In genomic region chr2:26526105-26526504, GRCh38 we compare ENCODE assay signal across 26 cellular contexts. TPM values are rescaled to one million over a fixed set of nuclear protein-coding genes. Genes with fewer than 3 reads are reported as not detected.
"Had no signal": no experiment of that assay in that cellular context is flagged by ENCODE, and none has a peak within 500 bp of the region (broad histone marks: within the 10 kb centered on the region; RNA-seq: fewer than 3 reads in every experiment).

No MANE protein-coding gene starts in this region.

- ATAC-seq: effector memory CD8-positive, alpha-beta T cell; gastrocnemius medialis; heart right ventricle; left cardiac atrium; left lung; lower lobe of right lung; mucosa of descending colon had no signal

- H3K4me1 ChIP-seq: colonic mucosa, esophagus squamous epithelium, gastrocnemius medialis, heart right ventricle, left lung, lower lobe of right lung had no signal

- FAIRE-seq: endometrium, islet of Langerhans had no signal

- DNase-seq: colonic mucosa; cortex of kidney; effector CD8-positive, alpha-beta T cell; effector memory CD8-positive, alpha-beta T cell; endodermal cell; erythroblast; esophagus squamous epithelium; foreskin fibroblast; foreskin melanocyte; glutamatergic neuron; head of caudate nucleus; heart right ventricle; hippocampal formation; left cardiac atrium; left lung; lower lobe of right lung; mesenchymal stem cell; mucosa of descending colon; naive B cell had no signal

- H3K27me3 ChIP-seq: colonic mucosa, gastrocnemius medialis had no signal

- H3K4me3 ChIP-seq: colonic mucosa, esophagus squamous epithelium, gastrocnemius medialis, heart right ventricle, left lung, lower lobe of right lung, mucosa of descending colon had no signal

- H3K9me3 ChIP-seq: colonic mucosa, esophagus squamous epithelium, gastrocnemius medialis, heart right ventricle, left lung, lower lobe of right lung, mucosa of descending colon had no signal

- H3K27ac ChIP-seq: colonic mucosa, epithelial cell of prostate, esophagus squamous epithelium, gastrocnemius medialis, heart right ventricle, left lung, lower lobe of right lung had no signal

- H3K36me3 ChIP-seq: colonic mucosa, esophagus squamous epithelium, gastrocnemius medialis, heart right ventricle, left lung, lower lobe of right lung had no signal

RNA-seq across cellular contexts. Expression of gene OTOF, which starts 48.2 kb away (rescaled TPM):
- total RNA-seq: colonic mucosa, esophagus mucosa, kidney epithelial cell had no signal
- polyA plus RNA-seq: keratinocyte had no signal
